8 cellular contexts compared by ENCODE assay signal in genomic region chr7:101251871-101252659, GRCh38. TPM values are rescaled to one million over a fixed set of nuclear protein-coding genes. Genes with fewer than 3 reads are reported as not detected.
DNase-seq lines count a peak whose midpoint lies in the region; ATAC-seq and TF ChIP-seq lines count a peak whose summit lies in the region.

No MANE protein-coding gene starts in this region.

- TF ChIP-seq CTCF in DND-41 (IDR thresholded peaks at IDR 0.05; ENCODE audit: borderline replicate concordance, extremely low read depth, low read length, poor library complexity, severe bottlenecking) (no peak), Peyer's patch (IDR thresholded peaks at IDR 0.05) (no peak), esophagus muscularis mucosa (IDR thresholded peaks at IDR 0.05) (peak in 1 of 3 experiments; percentile 17)

- TF ChIP-seq EP300 in esophagus muscularis mucosa (IDR thresholded peaks at IDR 0.05): no peak

- peaks cover 30% of the 10 kb centered on the region for H3K4me1 ChIP-seq in DND-41 (ENCODE audit: insufficient read depth, low read length)
- peaks cover 0 to 20% (median 3%) of the 10 kb centered on the region in 4 donors for H3K4me1 ChIP-seq in Peyer's patch
- peaks cover 16 to 24% (median 20%) of the 10 kb centered on the region in 4 donors for H3K4me1 ChIP-seq in esophagus muscularis mucosa
- peaks cover 13% of the 10 kb centered on the region for H3K4me1 ChIP-seq in muscle layer of colon (ENCODE audit: insufficient read depth, low read length)

- DNase-seq in DND-41 (peak; percentile 99), Peyer's patch (peak; percentile 96 to 99 (median 98)), activated T-helper 1 cell treated with Interleukin-2 at 50 U/mL for 16 hours (ENCODE audit: low read depth) (peak; percentile 97), esophagus muscularis mucosa (ENCODE audit: extremely low spot score) (peak; percentile 98)
- peak; percentile 96 to 98 for DNase-seq in stimulated activated CD8-positive, alpha-beta memory T cell treated with anti-CD3 and anti-CD28 coated beads, Interleukin-7, amount 100 ng/mL, for 1 hour (ENCODE audit: low read depth in 2 of 2)

- peaks cover 20% of the 10 kb centered on the region for H3K36me3 ChIP-seq in DND-41 (ENCODE audit: insufficient read depth, low read length)
- H3K36me3 ChIP-seq in KOPT-K1 (ENCODE audit: insufficient read depth, low read length): peaks cover 19% of the 10 kb centered on the region
- H3K36me3 ChIP-seq in Peyer's patch: peaks cover 0 to 20% (median 0%) of the 10 kb centered on the region in 3 donors
- H3K36me3 ChIP-seq in esophagus muscularis mucosa: peaks cover 0 to 29% (median 20%) of the 10 kb centered on the region in 4 donors
- no peaks in the 10 kb centered on the region for H3K36me3 ChIP-seq in muscle layer of colon (ENCODE audit: insufficient read depth, low read length)

- H3K79me2 ChIP-seq in DND-41 (ENCODE audit: insufficient read depth, low read length): peaks cover 48% of the 10 kb centered on the region

- H3K27me3 ChIP-seq in DND-41 (ENCODE audit: insufficient read depth, low read length, poor library complexity) (no peaks in the 10 kb centered on the region), Peyer's patch (no peaks in the 10 kb centered on the region), esophagus muscularis mucosa (peaks cover 0 to 6% (median 0%) of the 10 kb centered on the region in 4 donors), muscle layer of colon (ENCODE audit: control insufficient read depth in 1 of 2, insufficient read depth in 2 of 2, low read length in 2 of 2) (no peaks in the 10 kb centered on the region)

- no peaks in the 10 kb centered on the region for H3K9me3 ChIP-seq in DND-41 (ENCODE audit: insufficient read depth, low read length, severe bottlenecking)
- no peaks in the 10 kb centered on the region for H3K9me3 ChIP-seq in KOPT-K1 (ENCODE audit: insufficient read depth, low read length, poor library complexity, severe bottlenecking)
- H3K9me3 ChIP-seq in Peyer's patch: no peaks in the 10 kb centered on the region
- H3K9me3 ChIP-seq in esophagus muscularis mucosa: no peaks in the 10 kb centered on the region
- no peaks in the 10 kb centered on the region for H3K9me3 ChIP-seq in muscle layer of colon (ENCODE audit: low read length)

- H3K4me3 ChIP-seq in DND-41 (ENCODE audit: low read depth in 1 of 2, low read length in 2 of 2): peak overlapping the region; percentile 91 to 96
- peak overlapping the region; percentile 71 to 84 (median 78) for H3K4me3 ChIP-seq in Peyer's patch
- peak overlapping the region; percentile 69 to 86 (median 76) for H3K4me3 ChIP-seq in esophagus muscularis mucosa
- peak overlapping the region; percentile 54 to 95 for H3K4me3 ChIP-seq in muscle layer of colon (ENCODE audit: low read depth in 1 of 2, low read length in 2 of 2)

- TF ChIP-seq POLR2A in Peyer's patch (IDR thresholded peaks at IDR 0.05) (peak; percentile 48 to 66), esophagus muscularis mucosa (IDR thresholded peaks at IDR 0.05; ENCODE audit: low read depth) (no peak)

- peak; percentile 100 for ATAC-seq in DND-41 (ENCODE audit: insufficient read depth, low read depth)
- ATAC-seq in GM21825 (IDR thresholded peaks at IDR 0.05; ENCODE audit: unreplicated experiment): peak; percentile 95

- peak overlapping the region; percentile 96 for H2AFZ ChIP-seq in DND-41 (ENCODE audit: low read depth, low read length)

- H3K4me2 ChIP-seq in DND-41 (ENCODE audit: insufficient read depth, low read length): peak overlapping the region; percentile 93

- peak overlapping the region; percentile 77 for H3K9ac ChIP-seq in DND-41 (ENCODE audit: low read depth, low read length)
- peak overlapping the region; percentile 74 for H3K9ac ChIP-seq in muscle layer of colon (ENCODE audit: low read length)

- under 1% methylated on average over 28 of the region's 55 CpGs for WGBS in esophagus muscularis mucosa

- peaks cover 6% of the 10 kb centered on the region; the same call in 1 of the 2 replicates for H4K20me1 ChIP-seq in DND-41 (ENCODE audit: insufficient read depth, low read length)

- intact Hi-C loops in esophagus muscularis mucosa (cut with DNase I): no loop called here

- H3K27ac ChIP-seq in DND-41 (ENCODE audit: low read length) (peak overlapping the region; percentile 89), KOPT-K1 (ENCODE audit: low read depth, low read length, poor library complexity, severe bottlenecking) (peak overlapping the region; percentile 76), Peyer's patch (peak overlapping the region; percentile 70 to 80 (median 74)), esophagus muscularis mucosa (replicated peaks in 1 of 4) (peak overlapping the region; percentile 71 to 81 (median 74)), muscle layer of colon (ENCODE audit: low read depth, low read length) (peak overlapping the region; percentile 1)

RNA-seq across cellular contexts. Expression of gene FIS1, which starts 7.2 kb away (rescaled TPM):
- total RNA-seq in Peyer's patch (100 to 1,000 TPM; 143 to 289 (median 231) TPM), esophagus muscularis mucosa (100 to 1,000 TPM; 216 to 310 (median 295) TPM)

RNA-seq across cellular contexts. Expression of gene CLDN15, which starts 14.5 kb away (rescaled TPM):
- 100 to 1,000 TPM in 3 of 4 donors, 10 to 100 TPM in 1; 94.9 to 942 (median 697) TPM for total RNA-seq in Peyer's patch
- 1 to 10 TPM; 5.3 to 9.1 (median 6.4) TPM for total RNA-seq in esophagus muscularis mucosa

RNA-seq across cellular contexts. Expression of gene ZNHIT1, which starts 34.1 kb away (rescaled TPM):
- total RNA-seq in Peyer's patch: 100 to 1,000 TPM in 2 of 4 donors, 10 to 100 TPM in 2; 37.1 to 142 (median 110) TPM
- 10 to 100 TPM; 60.6 to 86.7 (median 77.6) TPM for total RNA-seq in esophagus muscularis mucosa

RNA-seq across cellular contexts. Expression of gene PLOD3, which starts 34.7 kb away (rescaled TPM):
- total RNA-seq in Peyer's patch: 100 to 1,000 TPM in 2 of 4 donors, 10 to 100 TPM in 2; 62.7 to 103 (median 83.7) TPM
- total RNA-seq in esophagus muscularis mucosa: 10 to 100 TPM; 30.3 to 60.2 (median 50.1) TPM

RNA-seq across cellular contexts. Expression of gene MOGAT3, which starts 51.2 kb away (rescaled TPM):
- total RNA-seq in Peyer's patch: 100 to 1,000 TPM in 2 of 4 donors, 10 to 100 TPM in 1, not detected in 1; 91.4 to 195 (median 123) TPM
- under 1 TPM in 1 of 4 donors, not detected in 3; 0.17 TPM for total RNA-seq in esophagus muscularis mucosa

Comparison
In these comparisons a context has a peak if more than half of its experiments do, and no peak if none do; other contexts are left out.
1. Peak in every context shown above with its lines: DNase-seq, ATAC-seq, H3K4me3 ChIP-seq and H3K27ac ChIP-seq.
2. H3K27ac ChIP-seq: peak in every context shown above with its lines; median percentile 89 in DND-41; 76 in KOPT-K1; 74 in esophagus muscularis mucosa; 74 in Peyer's patch; 1 in muscle layer of colon.
3. RNA of gene CLDN15, which starts 14.5 kb away (total RNA-seq): 94.9 to 942 TPM in Peyer's patch; 5.3 to 9.1 TPM in esophagus muscularis mucosa; every median in the first group is over 4 times any median in the second.